28 cellular contexts compared by ENCODE assay signal in genomic region chr5:67115804-67116203, GRCh38.
"Had no signal": no experiment of that assay in that cellular context is flagged by ENCODE, and none has a peak within 500 bp of the region (broad histone marks: within the 10 kb centered on the region; RNA-seq: fewer than 3 reads in every experiment).

No MANE protein-coding gene starts in this region.

- H3K27me3 Mint-ChIP-seq: naive B cell; stimulated activated naive B cell treated with anti-CD40 and anti-IgM and Interleukin-4, amounts not matched to agents 10 μg/mL and 1 μg/mL and 100 μg/mL, for 72 hours had no signal

- H3K36me3 Mint-ChIP-seq: natural killer cell had no signal

- H3K36me3 ChIP-seq: thyroid gland, transverse colon had no signal

- H3K4me3 Mint-ChIP-seq: mesothelial cell of epicardium; naive B cell; natural killer cell; neural crest cell; stimulated activated naive B cell treated with anti-CD40 and anti-IgM and Interleukin-4, amounts not matched to agents 10 μg/mL and 1 μg/mL and 100 μg/mL, for 72 hours had no signal

- ATAC-seq: left cardiac atrium; left lung; natural killer cell; sciatic nerve; stimulated activated naive B cell treated with anti-CD40 and anti-IgM and Interleukin-4, amounts not matched to agents 10 μg/mL and 1 μg/mL and 100 μg/mL, for 72 hours; stimulated activated naive CD8-positive, alpha-beta T cell treated with anti-CD3 and anti-CD28 coated beads, Interleukin-15, Interleukin-2, amounts not matched to agents 100 U/mL and 50 U/mL, for 24 hours had no signal

- H3K4me1 ChIP-seq: left lung, pancreas, right atrium auricular region, stomach, testis, transverse colon, upper lobe of left lung, vagina had no signal

- DNase-seq: hippocampal formation; kidney glomerular epithelial cell; left cardiac atrium; left lung; mesendoderm; naive B cell; natural killer cell; nucleus accumbens; pancreas; stimulated activated CD4-positive, alpha-beta T cell treated with anti-CD3 and anti-CD28 coated beads, Interleukin-12 subunit alpha, Interleukin-12 subunit beta, amount 100 ng/mL, for 4 hours; stimulated activated CD4-positive, alpha-beta T cell treated with anti-CD3 and anti-CD28 coated beads, Interleukin-15, amount 100 ng/mL, for 24 hours; stimulated activated CD4-positive, alpha-beta T cell treated with anti-CD3 and anti-CD28 coated beads, Interleukin-2, amount 100 ng/mL, for 24 hours; stimulated activated CD4-positive, alpha-beta T cell treated with anti-CD3 and anti-CD28 coated beads, Interleukin-4, amount 100 ng/mL, for 1 hour; stimulated activated naive B cell treated with anti-CD40 and anti-IgM and Interleukin-4, amounts not matched to agents 10 μg/mL and 1 μg/mL and 100 μg/mL, for 72 hours; stimulated activated naive CD8-positive, alpha-beta T cell treated with anti-CD3 and anti-CD28 coated beads, Interleukin-15, Interleukin-2, amounts not matched to agents 100 U/mL and 50 U/mL, for 24 hours; stomach; testis; thyroid gland; transverse colon; upper lobe of left lung had no signal

- H3K27ac ChIP-seq: left lung, pancreas, right atrium auricular region, skin epidermis, stomach, testis, thyroid gland, transverse colon, upper lobe of left lung, vagina had no signal

- H3K27me3 ChIP-seq: left lung, pancreas, right atrium auricular region, stomach, testis, thyroid gland, transverse colon, upper lobe of left lung, vagina had no signal

- H3K4me1 Mint-ChIP-seq: naive B cell; natural killer cell; stimulated activated naive B cell treated with anti-CD40 and anti-IgM and Interleukin-4, amounts not matched to agents 10 μg/mL and 1 μg/mL and 100 μg/mL, for 72 hours had no signal

- H3K9me3 ChIP-seq: left lung, pancreas, right atrium auricular region, stomach, testis, thyroid gland, transverse colon, upper lobe of left lung, vagina had no signal

- FAIRE-seq: keratinocyte, pancreas had no signal

- H3K4me3 ChIP-seq: left lung, lung, pancreas, right atrium auricular region, skin epidermis, stomach, testis, thyroid gland, transverse colon, upper lobe of left lung, vagina had no signal

- H3K27ac Mint-ChIP-seq: mesothelial cell of epicardium; natural killer cell; stimulated activated naive B cell treated with anti-CD40 and anti-IgM and Interleukin-4, amounts not matched to agents 10 μg/mL and 1 μg/mL and 100 μg/mL, for 72 hours had no signal

- H3K9me3 Mint-ChIP-seq: mesothelial cell of epicardium; naive B cell; natural killer cell; neural crest cell; stimulated activated naive B cell treated with anti-CD40 and anti-IgM and Interleukin-4, amounts not matched to agents 10 μg/mL and 1 μg/mL and 100 μg/mL, for 72 hours had no signal
